ENCODE assay signal across 19 cellular contexts in genomic region chr3:141728355-141728892, GRCh38. TPM values are rescaled to one million over a fixed set of nuclear protein-coding genes. Genes with fewer than 3 reads are reported as not detected.
"Had no signal": no experiment of that assay in that cellular context is flagged by ENCODE, and none has a peak within 500 bp of the region (broad histone marks: within the 10 kb centered on the region; RNA-seq: fewer than 3 reads in every experiment).

No MANE protein-coding gene starts in this region.

- H3K9me3 Mint-ChIP-seq: activated naive CD4-positive, alpha-beta T cell treated with anti-CD3 and anti-CD28 coated beads, Interleukin-2, amount 10 ng/mL, durations not matched to agents 7 days and 5 days; activated T-helper 2 cell treated with anti-CD3 and anti-CD28 coated beads, Interferon-gamma antibody, Interleukin-2, Interleukin-4, amounts not matched to agents 10 μg/mL and 5 μg/mL and 100 μg/mL, durations not matched to agents 14 hours and 24 hours and 36 hours; stimulated activated memory B cell treated with anti-CD40 and anti-IgM and Interleukin-4, amounts not matched to agents 10 μg/mL and 1 μg/mL and 100 μg/mL, for 72 hours had no signal

- H3K27ac ChIP-seq: colonic mucosa, esophagus squamous epithelium, ovary, uterus had no signal

- H3K9me3 ChIP-seq: colonic mucosa, esophagus squamous epithelium, ovary, uterus had no signal

- H3K36me3 Mint-ChIP-seq: activated naive CD4-positive, alpha-beta T cell treated with anti-CD3 and anti-CD28 coated beads, Interleukin-2, amount 10 ng/mL, durations not matched to agents 7 days and 5 days; mesothelial cell of epicardium; stimulated activated memory B cell treated with anti-CD40 and anti-IgM and Interleukin-4, amounts not matched to agents 10 μg/mL and 1 μg/mL and 100 μg/mL, for 72 hours had no signal

- H3K4me3 Mint-ChIP-seq: activated naive CD4-positive, alpha-beta T cell treated with anti-CD3 and anti-CD28 coated beads, Interleukin-2, amount 10 ng/mL, durations not matched to agents 7 days and 5 days; mesothelial cell of epicardium; stimulated activated memory B cell treated with anti-CD40 and anti-IgM and Interleukin-4, amounts not matched to agents 10 μg/mL and 1 μg/mL and 100 μg/mL, for 72 hours had no signal

- H3K27me3 ChIP-seq: colonic mucosa, esophagus squamous epithelium, ovary, uterus had no signal

- H3K4me1 Mint-ChIP-seq: activated naive CD4-positive, alpha-beta T cell treated with anti-CD3 and anti-CD28 coated beads, Interleukin-2, amount 10 ng/mL, durations not matched to agents 7 days and 5 days; mesothelial cell of epicardium; stimulated activated memory B cell treated with anti-CD40 and anti-IgM and Interleukin-4, amounts not matched to agents 10 μg/mL and 1 μg/mL and 100 μg/mL, for 72 hours had no signal

- H3K27me3 Mint-ChIP-seq: stimulated activated memory B cell treated with anti-CD40 and anti-IgM and Interleukin-4, amounts not matched to agents 10 μg/mL and 1 μg/mL and 100 μg/mL, for 72 hours had no signal

- H3K4me1 ChIP-seq: colonic mucosa, esophagus squamous epithelium, uterus had no signal

- H3K27ac Mint-ChIP-seq: activated naive CD4-positive, alpha-beta T cell treated with anti-CD3 and anti-CD28 coated beads, Interleukin-2, amount 10 ng/mL, durations not matched to agents 7 days and 5 days; activated T-helper 2 cell treated with anti-CD3 and anti-CD28 coated beads, Interferon-gamma antibody, Interleukin-2, Interleukin-4, amounts not matched to agents 10 μg/mL and 5 μg/mL and 100 μg/mL, durations not matched to agents 14 hours and 24 hours and 36 hours; mesothelial cell of epicardium; stimulated activated memory B cell treated with anti-CD40 and anti-IgM and Interleukin-4, amounts not matched to agents 10 μg/mL and 1 μg/mL and 100 μg/mL, for 72 hours had no signal

- H3K36me3 ChIP-seq: colonic mucosa, esophagus squamous epithelium, ovary, uterus had no signal

- DNase-seq: activated CD4-positive, alpha-beta T cell treated with anti-CD3 and anti-CD28 coated beads, Interleukin-2, amount 50 U/mL, for 4 hours; activated CD4-positive, CD25-positive, alpha-beta regulatory T cell treated with anti-CD3 and anti-CD28 coated beads, Interleukin-2, amount 50 U/mL, for 72 hours; activated naive CD4-positive, alpha-beta T cell treated with anti-CD3 and anti-CD28 coated beads, Interleukin-2, amount 10 ng/mL, durations not matched to agents 7 days and 5 days; caudate nucleus; colonic mucosa; effector CD4-positive, alpha-beta T cell; esophagus squamous epithelium; foreskin fibroblast; glutamatergic neuron; ovary; T-helper 1 cell; uterus had no signal

- H3K4me3 ChIP-seq: colonic mucosa, esophagus squamous epithelium, ovary, uterus had no signal

RNA-seq across cellular contexts. Expression of gene GRK7, which starts 34.8 kb away (rescaled TPM):
- total RNA-seq: activated T-helper 2 cell treated with anti-CD3 and anti-CD28 coated beads, Interferon-gamma antibody, Interleukin-2, Interleukin-4, amounts not matched to agents 10 μg/mL and 5 μg/mL and 100 μg/mL, durations not matched to agents 14 hours and 24 hours and 36 hours; colonic mucosa; endothelial cell of umbilical vein; kidney epithelial cell; mesothelial cell of epicardium; pulmonary artery endothelial cell had no signal
- polyA plus RNA-seq: endothelial cell of umbilical vein, neural cell had no signal
